3 cellular contexts compared by ENCODE assay signal in the genomic region with DNA sequence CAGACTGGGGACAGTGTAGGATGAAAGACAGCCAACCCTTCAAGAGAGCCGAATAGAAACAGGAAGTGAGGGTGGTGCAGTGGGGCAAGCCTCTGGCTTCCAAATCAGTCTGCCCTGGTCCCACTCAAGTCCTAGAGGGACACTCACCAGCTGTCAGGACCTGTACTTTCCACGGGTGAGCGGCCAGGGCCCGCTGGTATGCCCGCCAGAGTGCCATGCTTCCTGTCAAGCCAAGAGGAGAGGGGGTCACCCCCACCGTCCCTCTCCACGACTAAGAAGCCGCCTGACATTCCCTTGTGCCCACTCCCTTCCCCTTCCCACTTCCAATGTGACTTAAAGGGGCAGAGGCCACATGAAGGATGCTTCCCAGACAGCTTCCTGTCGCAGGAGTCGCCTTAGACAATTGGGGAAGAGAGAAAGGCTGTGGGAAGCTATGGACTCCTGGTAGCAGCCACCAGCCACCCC.
TF ChIP-seq lines count a peak whose summit lies in the region.

No MANE protein-coding gene starts in this region.

TF ChIP-seq in GM23338, 12 proteins besides CTCF, POLR2A, EP300 and RAD21 (continues in another document):
- TF ChIP-seq JUNB (IDR thresholded peaks at IDR 0.05; ENCODE audit: unreplicated experiment) = no peak
- TF ChIP-seq, protein P1, sequence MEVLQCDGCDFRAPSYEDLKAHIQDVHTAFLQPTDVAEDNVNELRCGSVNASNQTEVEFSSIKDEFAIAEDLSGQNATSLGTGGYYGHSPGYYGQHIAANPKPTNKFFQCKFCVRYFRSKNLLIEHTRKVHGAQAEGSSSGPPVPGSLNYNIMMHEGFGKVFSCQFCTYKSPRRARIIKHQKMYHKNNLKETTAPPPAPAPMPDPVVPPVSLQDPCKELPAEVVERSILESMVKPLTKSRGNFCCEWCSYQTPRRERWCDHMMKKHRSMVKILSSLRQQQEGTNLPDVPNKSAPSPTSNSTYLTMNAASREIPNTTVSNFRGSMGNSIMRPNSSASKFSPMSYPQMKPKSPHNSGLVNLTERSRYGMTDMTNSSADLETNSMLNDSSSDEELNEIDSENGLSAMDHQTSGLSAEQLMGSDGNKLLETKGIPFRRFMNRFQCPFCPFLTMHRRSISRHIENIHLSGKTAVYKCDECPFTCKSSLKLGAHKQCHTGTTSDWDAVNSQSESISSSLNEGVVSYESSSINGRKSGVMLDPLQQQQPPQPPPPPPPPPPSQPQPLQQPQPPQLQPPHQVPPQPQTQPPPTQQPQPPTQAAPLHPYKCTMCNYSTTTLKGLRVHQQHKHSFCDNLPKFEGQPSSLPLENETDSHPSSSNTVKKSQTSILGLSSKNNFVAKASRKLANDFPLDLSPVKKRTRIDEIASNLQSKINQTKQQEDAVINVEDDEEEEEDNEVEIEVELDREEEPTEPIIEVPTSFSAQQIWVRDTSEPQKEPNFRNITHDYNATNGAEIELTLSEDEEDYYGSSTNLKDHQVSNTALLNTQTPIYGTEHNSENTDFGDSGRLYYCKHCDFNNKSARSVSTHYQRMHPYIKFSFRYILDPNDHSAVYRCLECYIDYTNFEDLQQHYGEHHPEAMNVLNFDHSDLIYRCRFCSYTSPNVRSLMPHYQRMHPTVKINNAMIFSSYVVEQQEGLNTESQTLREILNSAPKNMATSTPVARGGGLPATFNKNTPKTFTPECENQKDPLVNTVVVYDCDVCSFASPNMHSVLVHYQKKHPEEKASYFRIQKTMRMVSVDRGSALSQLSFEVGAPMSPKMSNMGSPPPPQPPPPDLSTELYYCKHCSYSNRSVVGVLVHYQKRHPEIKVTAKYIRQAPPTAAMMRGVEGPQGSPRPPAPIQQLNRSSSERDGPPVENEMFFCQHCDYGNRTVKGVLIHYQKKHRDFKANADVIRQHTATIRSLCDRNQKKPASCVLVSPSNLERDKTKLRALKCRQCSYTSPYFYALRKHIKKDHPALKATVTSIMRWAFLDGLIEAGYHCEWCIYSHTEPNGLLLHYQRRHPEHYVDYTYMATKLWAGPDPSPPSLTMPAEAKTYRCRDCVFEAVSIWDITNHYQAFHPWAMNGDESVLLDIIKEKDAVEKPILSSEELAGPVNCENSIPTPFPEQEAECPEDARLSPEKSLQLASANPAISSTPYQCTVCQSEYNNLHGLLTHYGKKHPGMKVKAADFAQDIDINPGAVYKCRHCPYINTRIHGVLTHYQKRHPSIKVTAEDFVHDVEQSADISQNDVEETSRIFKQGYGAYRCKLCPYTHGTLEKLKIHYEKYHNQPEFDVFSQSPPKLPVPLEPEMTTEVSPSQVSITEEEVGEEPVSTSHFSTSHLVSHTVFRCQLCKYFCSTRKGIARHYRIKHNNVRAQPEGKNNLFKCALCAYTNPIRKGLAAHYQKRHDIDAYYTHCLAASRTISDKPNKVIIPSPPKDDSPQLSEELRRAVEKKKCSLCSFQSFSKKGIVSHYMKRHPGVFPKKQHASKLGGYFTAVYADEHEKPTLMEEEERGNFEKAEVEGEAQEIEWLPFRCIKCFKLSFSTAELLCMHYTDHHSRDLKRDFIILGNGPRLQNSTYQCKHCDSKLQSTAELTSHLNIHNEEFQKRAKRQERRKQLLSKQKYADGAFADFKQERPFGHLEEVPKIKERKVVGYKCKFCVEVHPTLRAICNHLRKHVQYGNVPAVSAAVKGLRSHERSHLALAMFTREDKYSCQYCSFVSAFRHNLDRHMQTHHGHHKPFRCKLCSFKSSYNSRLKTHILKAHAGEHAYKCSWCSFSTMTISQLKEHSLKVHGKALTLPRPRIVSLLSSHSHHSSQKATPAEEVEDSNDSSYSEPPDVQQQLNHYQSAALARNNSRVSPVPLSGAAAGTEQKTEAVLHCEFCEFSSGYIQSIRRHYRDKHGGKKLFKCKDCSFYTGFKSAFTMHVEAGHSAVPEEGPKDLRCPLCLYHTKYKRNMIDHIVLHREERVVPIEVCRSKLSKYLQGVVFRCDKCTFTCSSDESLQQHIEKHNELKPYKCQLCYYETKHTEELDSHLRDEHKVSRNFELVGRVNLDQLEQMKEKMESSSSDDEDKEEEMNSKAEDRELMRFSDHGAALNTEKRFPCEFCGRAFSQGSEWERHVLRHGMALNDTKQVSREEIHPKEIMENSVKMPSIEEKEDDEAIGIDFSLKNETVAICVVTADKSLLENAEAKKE (CRISPR knock-in tag; IDR thresholded peaks at IDR 0.05) = no peak
- no peak for TF ChIP-seq NANOG (IDR thresholded peaks at IDR 0.05; ENCODE audit: borderline replicate concordance)
- TF ChIP-seq ZNF114 (CRISPR knock-in tag; IDR thresholded peaks at IDR 0.05) = no peak
- TF ChIP-seq EZH2 (IDR thresholded peaks at IDR 0.05; ENCODE audit: low read depth, unreplicated experiment) = no peak

TF ChIP-seq in SK-N-SH treated with all-trans-retinoic acid at 6 μM for 48 hours, 23 proteins besides CTCF, POLR2A, EP300 and RAD21:
- TF ChIP-seq ZNF70 (CRISPR knock-in tag; IDR thresholded peaks at IDR 0.05) (no peak), ZNF565 (CRISPR knock-in tag; conservative IDR thresholded peaks at IDR 0.05; ENCODE audit: low read depth) (no peak), ESRRG (CRISPR knock-in tag; IDR thresholded peaks at IDR 0.05) (no peak), BACH2 (CRISPR knock-in tag; IDR thresholded peaks at IDR 0.05; ENCODE audit: borderline replicate concordance) (no peak), TOX (CRISPR knock-in tag; IDR thresholded peaks at IDR 0.05; ENCODE audit: borderline replicate concordance) (no peak), ZFP30 (CRISPR knock-in tag; IDR thresholded peaks at IDR 0.05) (no peak)
- TF ChIP-seq, protein P2, sequence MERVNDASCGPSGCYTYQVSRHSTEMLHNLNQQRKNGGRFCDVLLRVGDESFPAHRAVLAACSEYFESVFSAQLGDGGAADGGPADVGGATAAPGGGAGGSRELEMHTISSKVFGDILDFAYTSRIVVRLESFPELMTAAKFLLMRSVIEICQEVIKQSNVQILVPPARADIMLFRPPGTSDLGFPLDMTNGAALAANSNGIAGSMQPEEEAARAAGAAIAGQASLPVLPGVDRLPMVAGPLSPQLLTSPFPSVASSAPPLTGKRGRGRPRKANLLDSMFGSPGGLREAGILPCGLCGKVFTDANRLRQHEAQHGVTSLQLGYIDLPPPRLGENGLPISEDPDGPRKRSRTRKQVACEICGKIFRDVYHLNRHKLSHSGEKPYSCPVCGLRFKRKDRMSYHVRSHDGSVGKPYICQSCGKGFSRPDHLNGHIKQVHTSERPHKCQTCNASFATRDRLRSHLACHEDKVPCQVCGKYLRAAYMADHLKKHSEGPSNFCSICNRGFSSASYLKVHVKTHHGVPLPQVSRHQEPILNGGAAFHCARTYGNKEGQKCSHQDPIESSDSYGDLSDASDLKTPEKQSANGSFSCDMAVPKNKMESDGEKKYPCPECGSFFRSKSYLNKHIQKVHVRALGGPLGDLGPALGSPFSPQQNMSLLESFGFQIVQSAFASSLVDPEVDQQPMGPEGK (CRISPR knock-in tag; IDR thresholded peaks at IDR 0.05; ENCODE audit: borderline replicate concordance) = no peak; the same call in 1 of the 2 replicates
- TF ChIP-seq, protein P3, sequence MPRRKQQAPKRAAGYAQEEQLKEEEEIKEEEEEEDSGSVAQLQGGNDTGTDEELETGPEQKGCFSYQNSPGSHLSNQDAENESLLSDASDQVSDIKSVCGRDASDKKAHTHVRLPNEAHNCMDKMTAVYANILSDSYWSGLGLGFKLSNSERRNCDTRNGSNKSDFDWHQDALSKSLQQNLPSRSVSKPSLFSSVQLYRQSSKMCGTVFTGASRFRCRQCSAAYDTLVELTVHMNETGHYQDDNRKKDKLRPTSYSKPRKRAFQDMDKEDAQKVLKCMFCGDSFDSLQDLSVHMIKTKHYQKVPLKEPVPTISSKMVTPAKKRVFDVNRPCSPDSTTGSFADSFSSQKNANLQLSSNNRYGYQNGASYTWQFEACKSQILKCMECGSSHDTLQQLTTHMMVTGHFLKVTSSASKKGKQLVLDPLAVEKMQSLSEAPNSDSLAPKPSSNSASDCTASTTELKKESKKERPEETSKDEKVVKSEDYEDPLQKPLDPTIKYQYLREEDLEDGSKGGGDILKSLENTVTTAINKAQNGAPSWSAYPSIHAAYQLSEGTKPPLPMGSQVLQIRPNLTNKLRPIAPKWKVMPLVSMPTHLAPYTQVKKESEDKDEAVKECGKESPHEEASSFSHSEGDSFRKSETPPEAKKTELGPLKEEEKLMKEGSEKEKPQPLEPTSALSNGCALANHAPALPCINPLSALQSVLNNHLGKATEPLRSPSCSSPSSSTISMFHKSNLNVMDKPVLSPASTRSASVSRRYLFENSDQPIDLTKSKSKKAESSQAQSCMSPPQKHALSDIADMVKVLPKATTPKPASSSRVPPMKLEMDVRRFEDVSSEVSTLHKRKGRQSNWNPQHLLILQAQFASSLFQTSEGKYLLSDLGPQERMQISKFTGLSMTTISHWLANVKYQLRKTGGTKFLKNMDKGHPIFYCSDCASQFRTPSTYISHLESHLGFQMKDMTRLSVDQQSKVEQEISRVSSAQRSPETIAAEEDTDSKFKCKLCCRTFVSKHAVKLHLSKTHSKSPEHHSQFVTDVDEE (CRISPR knock-in tag; IDR thresholded peaks at IDR 0.05) = no peak
- TF ChIP-seq, protein P4, sequence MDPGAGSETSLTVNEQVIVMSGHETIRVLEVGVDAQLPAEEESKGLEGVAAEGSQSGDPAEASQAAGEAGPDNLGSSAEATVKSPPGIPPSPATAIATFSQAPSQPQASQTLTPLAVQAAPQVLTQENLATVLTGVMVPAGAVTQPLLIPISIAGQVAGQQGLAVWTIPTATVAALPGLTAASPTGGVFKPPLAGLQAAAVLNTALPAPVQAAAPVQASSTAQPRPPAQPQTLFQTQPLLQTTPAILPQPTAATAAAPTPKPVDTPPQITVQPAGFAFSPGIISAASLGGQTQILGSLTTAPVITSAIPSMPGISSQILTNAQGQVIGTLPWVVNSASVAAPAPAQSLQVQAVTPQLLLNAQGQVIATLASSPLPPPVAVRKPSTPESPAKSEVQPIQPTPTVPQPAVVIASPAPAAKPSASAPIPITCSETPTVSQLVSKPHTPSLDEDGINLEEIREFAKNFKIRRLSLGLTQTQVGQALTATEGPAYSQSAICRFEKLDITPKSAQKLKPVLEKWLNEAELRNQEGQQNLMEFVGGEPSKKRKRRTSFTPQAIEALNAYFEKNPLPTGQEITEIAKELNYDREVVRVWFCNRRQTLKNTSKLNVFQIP (CRISPR knock-in tag; IDR thresholded peaks at IDR 0.05; ENCODE audit: borderline replicate concordance, low read depth) = no peak

TF ChIP-seq in endothelial cell of umbilical vein, 7 proteins besides CTCF, POLR2A, EP300 and RAD21:
- TF ChIP-seq FOS (IDR thresholded peaks at IDR 0.05; ENCODE audit: borderline replicate concordance, insufficient read depth, low read length) = no peak
- no peak for TF ChIP-seq GATA2 (IDR thresholded peaks at IDR 0.05; ENCODE audit: insufficient read depth, insufficient read length, low read depth, low read length)
- no peak for TF ChIP-seq JUN (IDR thresholded peaks at IDR 0.05; ENCODE audit: borderline replicate concordance, insufficient read depth, insufficient read length, low read depth)
- TF ChIP-seq, protein P5, sequence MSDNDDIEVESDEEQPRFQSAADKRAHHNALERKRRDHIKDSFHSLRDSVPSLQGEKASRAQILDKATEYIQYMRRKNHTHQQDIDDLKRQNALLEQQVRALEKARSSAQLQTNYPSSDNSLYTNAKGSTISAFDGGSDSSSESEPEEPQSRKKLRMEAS (IDR thresholded peaks at IDR 0.05; ENCODE audit: insufficient read depth, insufficient read length) = no peak
